In genomic region chr1:232306269-232306911, GRCh38 we compare ENCODE assay signal across 1 cellular context.
TF ChIP-seq lines count a peak whose summit lies in the region.

No MANE protein-coding gene starts in this region.

TF ChIP-seq in WTC11, 78 proteins besides CTCF, POLR2A, EP300 and RAD21 (continued from another document):
- TF ChIP-seq FOXJ3 (CRISPR knock-in tag; IDR thresholded peaks at IDR 0.05; ENCODE audit: borderline replicate concordance) = no peak
- TF ChIP-seq GTF2I (CRISPR knock-in tag; conservative IDR thresholded peaks at IDR 0.05) = no peak
- TF ChIP-seq SMAD4 (CRISPR knock-in tag; IDR thresholded peaks at IDR 0.05) = no peak
- no peak for TF ChIP-seq ZNF317 (CRISPR knock-in tag; IDR thresholded peaks at IDR 0.05; ENCODE audit: borderline replicate concordance, low read depth)
- TF ChIP-seq MLX (CRISPR knock-in tag; IDR thresholded peaks at IDR 0.05) = no peak
- no peak for TF ChIP-seq ZNF232 (CRISPR knock-in tag; IDR thresholded peaks at IDR 0.05)
